Comparison of ENCODE assay signal across 9 cellular contexts in the genomic region with DNA sequence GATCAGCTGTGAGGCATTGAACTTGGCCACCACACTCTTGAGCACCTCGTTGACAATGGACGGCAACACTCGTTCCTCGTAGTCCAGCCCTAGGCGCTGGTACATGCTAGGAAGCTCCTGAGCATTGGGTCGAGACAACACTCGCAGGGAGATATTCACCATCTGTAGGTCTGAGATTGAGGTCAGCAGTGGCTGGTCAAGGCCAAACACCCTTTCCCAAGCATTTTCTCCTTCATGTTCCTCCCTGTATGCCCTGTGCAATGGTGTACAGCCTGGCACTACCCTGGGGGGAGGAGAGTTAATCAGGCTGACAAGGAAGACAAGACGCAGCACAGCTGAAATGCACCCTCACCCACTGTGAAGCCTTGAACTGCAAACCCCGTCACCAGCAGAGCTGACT.
DNase-seq lines count a peak whose midpoint lies in the region; ATAC-seq and TF ChIP-seq lines count a peak whose summit lies in the region.
"Had no signal": no experiment of that assay in that cellular context is flagged by ENCODE, and none has a peak within 500 bp of the region (broad histone marks: within the 10 kb centered on the region; RNA-seq: fewer than 3 reads in every experiment).

No MANE protein-coding gene starts in this region.

- peaks cover 97% of the 10 kb centered on the region for H3K36me3 Mint-ChIP-seq in activated T-cell treated with anti-CD3 and anti-CD28 coated beads, Interleukin-2, amount 50 U/mL, for 24 hours (ENCODE audit: low read depth)
- H3K36me3 Mint-ChIP-seq in stimulated activated effector memory CD8-positive, alpha-beta T cell treated with anti-CD3 and anti-CD28 coated beads, Interleukin-12 subunit alpha, Interleukin-12 subunit beta, amount 100 ng/mL, for 72 hours, result peaks cover 89% of the 10 kb centered on the region

- peak; percentile 21 for DNase-seq in activated T-cell treated with anti-CD3 and anti-CD28 coated beads, Interleukin-2, amount 50 U/mL, for 24 hours
- no peak for DNase-seq in activated T-cell treated with anti-CD3 and anti-CD28 coated beads, Interleukin-2, amount 50 U/mL, for 48 hours
- DNase-seq in RWPE1 (ENCODE audit: low spot score) (no peak), epithelial cell of prostate (ENCODE audit: low read depth, low spot score) (no peak), HPDE6-E6E7 (ENCODE audit: extremely low spot score) (no peak)
- no peak for DNase-seq in stimulated activated effector memory CD8-positive, alpha-beta T cell treated with anti-CD3 and anti-CD28 coated beads, Interleukin-12 subunit alpha, Interleukin-12 subunit beta, amount 100 ng/mL, for 72 hours (ENCODE audit: low spot score in 2 of 2)
- DNase-seq: MG63 had no signal

- no peak for TF ChIP-seq CTCF in RWPE1 (conservative IDR thresholded peaks at IDR 0.05; ENCODE audit: low read depth)

- H3K27me3 Mint-ChIP-seq in activated T-cell treated with anti-CD3 and anti-CD28 coated beads, Interleukin-2, amount 50 U/mL, for 24 hours, result no peaks in the 10 kb centered on the region

- peak overlapping the region; percentile 100 for H3K27ac Mint-ChIP-seq in activated T-cell treated with anti-CD3 and anti-CD28 coated beads, Interleukin-2, amount 50 U/mL, for 24 hours
- peak overlapping the region; percentile 99 for H3K27ac Mint-ChIP-seq in stimulated activated effector memory CD8-positive, alpha-beta T cell treated with anti-CD3 and anti-CD28 coated beads, Interleukin-12 subunit alpha, Interleukin-12 subunit beta, amount 100 ng/mL, for 72 hours

- POLR2A ChIA-PET in RWPE1 (lab: Yijun Ruan, JAX; ENCODE audit: low non-redundant PET), result no interaction called here

- CTCF ChIA-PET in RWPE1 (lab: Yijun Ruan, JAX), result no interaction called here

- H3K4me1 Mint-ChIP-seq in activated T-cell treated with anti-CD3 and anti-CD28 coated beads, Interleukin-2, amount 50 U/mL, for 24 hours (ENCODE audit: low read depth), result peaks cover 70% of the 10 kb centered on the region
- H3K4me1 Mint-ChIP-seq in stimulated activated effector memory CD8-positive, alpha-beta T cell treated with anti-CD3 and anti-CD28 coated beads, Interleukin-12 subunit alpha, Interleukin-12 subunit beta, amount 100 ng/mL, for 72 hours, result peaks cover 53% of the 10 kb centered on the region

- H3K27ac ChIP-seq in RWPE1 (peak overlapping the region; percentile 50), epithelial cell of prostate (peak overlapping the region; percentile 95)

- ATAC-seq in stimulated activated effector memory CD8-positive, alpha-beta T cell treated with anti-CD3 and anti-CD28 coated beads, Interleukin-12 subunit alpha, Interleukin-12 subunit beta, amount 100 ng/mL, for 72 hours, result no peak
- ATAC-seq in HG03196 (IDR thresholded peaks at IDR 0.05; ENCODE audit: unreplicated experiment) (no peak), GM19395 (IDR thresholded peaks at IDR 0.05; ENCODE audit: unreplicated experiment) (no peak)

- peak overlapping the region; percentile 100 for H3K4me3 Mint-ChIP-seq in activated T-cell treated with anti-CD3 and anti-CD28 coated beads, Interleukin-2, amount 50 U/mL, for 24 hours
- H3K4me3 Mint-ChIP-seq in stimulated activated effector memory CD8-positive, alpha-beta T cell treated with anti-CD3 and anti-CD28 coated beads, Interleukin-12 subunit alpha, Interleukin-12 subunit beta, amount 100 ng/mL, for 72 hours, result peak overlapping the region; percentile 97

- H3K9me3 Mint-ChIP-seq in activated T-cell treated with anti-CD3 and anti-CD28 coated beads, Interleukin-2, amount 50 U/mL, for 24 hours, result no peaks in the 10 kb centered on the region
- H3K9me3 Mint-ChIP-seq in stimulated activated effector memory CD8-positive, alpha-beta T cell treated with anti-CD3 and anti-CD28 coated beads, Interleukin-12 subunit alpha, Interleukin-12 subunit beta, amount 100 ng/mL, for 72 hours, result no peaks in the 10 kb centered on the region
